8 cellular contexts compared by ENCODE assay signal in the genomic region with DNA sequence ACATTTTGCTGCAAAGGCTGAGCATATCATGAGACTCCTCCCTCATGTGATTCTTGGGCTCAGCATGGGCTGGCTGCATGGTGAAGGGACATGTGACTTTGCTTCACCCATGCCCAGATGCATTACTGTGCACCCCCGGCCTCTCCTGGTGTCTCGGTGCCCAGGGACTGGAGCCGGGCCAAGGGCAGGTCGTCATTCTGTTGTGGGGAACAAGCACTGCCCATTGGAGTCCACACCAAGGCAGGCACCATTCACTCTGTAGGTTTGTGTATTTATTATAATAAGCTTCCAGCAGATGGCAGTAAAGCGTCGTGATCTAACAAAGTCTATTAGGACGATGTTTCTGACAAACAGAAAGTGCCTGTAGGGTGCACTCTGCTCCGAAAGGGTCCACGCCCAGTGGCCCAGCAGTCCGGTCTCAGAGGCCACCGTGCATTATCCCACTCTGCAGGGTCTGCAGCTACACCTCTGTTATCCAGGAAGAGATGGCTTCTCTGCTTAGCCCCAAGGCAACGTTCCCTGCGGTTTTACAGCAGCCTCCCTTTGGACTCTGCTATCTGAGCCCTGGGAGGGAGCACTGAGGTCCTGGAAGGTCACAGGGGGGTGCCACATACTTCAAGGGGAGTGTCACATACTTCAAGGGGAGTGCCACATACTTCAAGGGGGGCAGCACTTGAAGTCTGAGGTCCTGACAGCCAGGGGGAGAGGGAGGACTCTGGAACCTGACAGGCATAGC.
DNase-seq lines count a peak whose midpoint lies in the region; ATAC-seq and TF ChIP-seq lines count a peak whose summit lies in the region.

No MANE protein-coding gene starts in this region.

- H3K4me3 ChIP-seq in ACC112 (ENCODE audit: low read depth, low read length) (peak overlapping the region; percentile 66), iPS DF 6.9 (ENCODE audit: low read length) (no peak overlapping the region), skeletal muscle tissue (ENCODE audit: low read length in 3 of 3) (peak overlapping the region; percentile 66 to 77 (median 75))

- POLR2A ChIA-PET in T-cell (lab: Charles Lee) = no interaction called here

- H3K9me3 ChIP-seq in iPS DF 6.9 (ENCODE audit: control insufficient read depth, insufficient read depth, low read length) = no peaks in the 10 kb centered on the region
- no peaks in the 10 kb centered on the region for H3K9me3 ChIP-seq in skeletal muscle tissue (ENCODE audit: control insufficient read depth in 3 of 3, low read length in 3 of 3)

- TF ChIP-seq CTCF in brain (conservative IDR thresholded peaks at IDR 0.05) = peak; percentile 88 to 89

- H3K36me3 ChIP-seq in ACC112 (ENCODE audit: insufficient read depth, low read length) (no peaks in the 10 kb centered on the region), iPS DF 6.9 (ENCODE audit: control insufficient read depth, insufficient read depth, low read length) (no peaks in the 10 kb centered on the region), skeletal muscle tissue (ENCODE audit: control insufficient read depth in 3 of 3, insufficient read depth in 3 of 3, low read length in 3 of 3) (no peaks in the 10 kb centered on the region)

- DNase-seq in NCI-H146 (lab: John Stamatoyannopoulos, UW) (peak; percentile 87), T-cell (peak in 28 of 34 experiments; percentile 2 to 44 (median 16)), iPS DF 6.9 (ENCODE audit: low read depth, low spot score) (peak; percentile 84)

- peak overlapping the region; percentile 57 for H2AFZ ChIP-seq in ACC112 (ENCODE audit: low read length, unreplicated experiment)

- H3K79me2 ChIP-seq in ACC112 (ENCODE audit: control insufficient read depth, insufficient read depth, low read length, unreplicated experiment) = no peaks in the 10 kb centered on the region

- WGBS in iPS DF 6.9 (ENCODE audit: insufficient coverage, insufficient read length) = no CpG with 5 or more reads among the region's 13 CpGs

- H3K27ac ChIP-seq in ACC112 (ENCODE audit: low read depth, low read length) = no peak overlapping the region
- H3K27ac ChIP-seq in iPS DF 6.9 (ENCODE audit: low read length) = no peak overlapping the region
- H3K27ac ChIP-seq in skeletal muscle tissue (ENCODE audit: low read depth, low read length) = no peak overlapping the region

- CTCF ChIA-PET in T-cell (lab: Charles Lee) = interaction anchor here in 1 of 2 donors (0.8 kb wide), 1 partner anchor 28 kb away, joined by 3 read pairs; no protein-coding TSS in a partner anchor

- H3K4me1 Mint-ChIP-seq in T-cell (peaks cover 11 to 14% (median 11%) of the 10 kb centered on the region in 3 donors), brain (peaks cover 57% of the 10 kb centered on the region)

- H3K27me3 Mint-ChIP-seq in T-cell (peaks cover 3 to 12% of the 10 kb centered on the region in 2 donors), brain (peaks cover 7% of the 10 kb centered on the region)

- ATAC-seq in GM18505 (IDR thresholded peaks at IDR 0.05; ENCODE audit: unreplicated experiment) = peak; percentile 96
- peak; percentile 95 for ATAC-seq in HG02938 (IDR thresholded peaks at IDR 0.05; ENCODE audit: unreplicated experiment)
- ATAC-seq in T-cell (replicated peaks in 1 of 4) = peak; percentile 80 to 88 (median 84)

- H3K9ac ChIP-seq in skeletal muscle tissue (ENCODE audit: low read depth in 1 of 3, low read length in 3 of 3) = peak overlapping the region in 2 of 3 donors; percentile 39 to 40

- no peaks in the 10 kb centered on the region for H3K36me3 Mint-ChIP-seq in T-cell
- no peaks in the 10 kb centered on the region for H3K36me3 Mint-ChIP-seq in brain

- H3K9me3 Mint-ChIP-seq in T-cell = no peaks in the 10 kb centered on the region
- peaks cover 0 to 14% (median 9%) of the 10 kb centered on the region in 5 experiments for H3K9me3 Mint-ChIP-seq in brain

- H3K4me1 ChIP-seq in ACC112 (ENCODE audit: control insufficient read depth, insufficient read depth, low read length, unreplicated experiment) (peaks cover 4% of the 10 kb centered on the region), iPS DF 6.9 (ENCODE audit: control insufficient read depth, insufficient read depth, low read length) (0 out of 2 replicates have a peak, but pooled peaks cover 1% of the 10 kb centered on the region), skeletal muscle tissue (ENCODE audit: control insufficient read depth in 3 of 3, insufficient read depth in 3 of 3, low read length in 3 of 3) (peaks cover 2 to 10% (median 8%) of the 10 kb centered on the region in 3 donors)

- no peak for TF ChIP-seq POLR2A in GM18505 (IDR thresholded peaks at IDR 0.05; ENCODE audit: borderline replicate concordance, extremely low read depth, insufficient read depth, insufficient read length)

- no peak overlapping the region for H3K27ac Mint-ChIP-seq in T-cell
- H3K27ac Mint-ChIP-seq in brain = peak overlapping the region in 4 of 5 experiments; percentile 25 to 76 (median 58)

- no peaks in the 10 kb centered on the region for H3K27me3 ChIP-seq in ACC112 (ENCODE audit: insufficient read depth, low read length)
- no peaks in the 10 kb centered on the region for H3K27me3 ChIP-seq in iPS DF 6.9 (ENCODE audit: control insufficient read depth, insufficient read depth, low read length)
- H3K27me3 ChIP-seq in skeletal muscle tissue (ENCODE audit: control insufficient read depth in 3 of 3, insufficient read depth in 3 of 3, low read length in 3 of 3) = peaks cover 0 to 4% (median 2%) of the 10 kb centered on the region in 3 donors

- peak overlapping the region; percentile 63 to 76 (median 72) for H3K4me3 Mint-ChIP-seq in T-cell
- H3K4me3 Mint-ChIP-seq in brain = peak overlapping the region; percentile 30 to 70 (median 49)

Comparison
In these comparisons a context has a peak if more than half of its experiments do, and no peak if none do; other contexts are left out.
1. DNase-seq: peak in every context shown above with its lines; median percentile 87 in NCI-H146; 84 in iPS DF 6.9; 16 in T-cell.
2. H3K27ac Mint-ChIP-seq: peak in brain (4 of 5); none in T-cell (0 of 2).
3. Peak in every context shown above with its lines, with median percentiles within 50 percentile points of each other: ATAC-seq.